Comparison of ENCODE assay signal across 22 cellular contexts in genomic region chr15:73682597-73683090, GRCh38. TPM values are rescaled to one million over a fixed set of nuclear protein-coding genes. Genes with fewer than 3 reads are reported as not detected.
DNase-seq lines count a peak whose midpoint lies in the region; ATAC-seq and TF ChIP-seq lines count a peak whose summit lies in the region.
"Had no signal": no experiment of that assay in that cellular context is flagged by ENCODE, and none has a peak within 500 bp of the region (broad histone marks: within the 10 kb centered on the region; RNA-seq: fewer than 3 reads in every experiment).

No MANE protein-coding gene starts in this region.

- H3K4me3 ChIP-seq in BLaER1 treated with 17β-estradiol and CSF1 and Interleukin-3, amounts not matched to agents 10 nM and 100 nM = no peak overlapping the region
- H3K4me3 ChIP-seq in SJCRH30 (no peak overlapping the region), gastroesophageal sphincter (no peak overlapping the region), psoas muscle (no peak overlapping the region)
- H3K4me3 ChIP-seq: left lung, sigmoid colon had no signal

- intact Hi-C loops in psoas muscle (cut with DNase I) = no loop called here

- ATAC-seq in gastroesophageal sphincter (no peak), psoas muscle (no peak)
- ATAC-seq: activated naive CD8-positive, alpha-beta T cell treated with anti-CD3 and anti-CD28 coated beads, Interleukin-2, amount 50 U/mL, for 24 hours; esophagus mucosa; left lung; Right ventricle myocardium inferior had no signal

- H3K4me2 ChIP-seq in BLaER1 treated with 17β-estradiol and CSF1 and Interleukin-3, amounts not matched to agents 10 nM and 100 nM = peak overlapping the region in 6 of 11 experiments; percentile 12 to 91 (median 76); a peak in 10 of 22 replicates

- no peaks in the 10 kb centered on the region for H3K36me3 ChIP-seq in BLaER1 treated with 17β-estradiol and CSF1 and Interleukin-3, amounts not matched to agents 10 nM and 100 nM
- no peaks in the 10 kb centered on the region for H3K36me3 ChIP-seq in SJCRH30
- no peaks in the 10 kb centered on the region for H3K36me3 ChIP-seq in gastroesophageal sphincter
- no peaks in the 10 kb centered on the region for H3K36me3 ChIP-seq in psoas muscle (ENCODE audit: insufficient read depth in 1 of 2, low read depth in 1 of 2)
- H3K36me3 ChIP-seq: brain microvascular endothelial cell, left lung, sigmoid colon had no signal

- H3K4me1 ChIP-seq in BLaER1 treated with 17β-estradiol and CSF1 and Interleukin-3, amounts not matched to agents 10 nM and 100 nM = peaks cover 17 to 95% (median 61%) of the 10 kb centered on the region in 10 experiments
- H3K4me1 ChIP-seq in SJCRH30 (peaks cover 31% of the 10 kb centered on the region), gastroesophageal sphincter (peaks cover 0 to 48% (median 23%) of the 10 kb centered on the region in 3 donors), psoas muscle (peaks cover 19% of the 10 kb centered on the region)

- no peak overlapping the region; a peak in 1 of 22 replicates for H3K27ac ChIP-seq in BLaER1 treated with 17β-estradiol and CSF1 and Interleukin-3, amounts not matched to agents 10 nM and 100 nM
- H3K27ac ChIP-seq in SJCRH30 (0 out of 2 replicates have a peak overlapping the region, but pooled peaks have one; percentile 14), gastroesophageal sphincter (peak overlapping the region in 3 of 4 donors; percentile 15 to 34 (median 27)), psoas muscle (peak overlapping the region; percentile 89)
- H3K27ac ChIP-seq: brain microvascular endothelial cell, left lung had no signal

- peaks cover 0 to 22% (median 0%) of the 10 kb centered on the region in 11 experiments; a peak in 8 of 22 replicates for H4K20me1 ChIP-seq in BLaER1 treated with 17β-estradiol and CSF1 and Interleukin-3, amounts not matched to agents 10 nM and 100 nM

- TF ChIP-seq POLR2A in gastroesophageal sphincter (IDR thresholded peaks at IDR 0.05) = no peak

- H3K27me3 ChIP-seq in BLaER1 treated with 17β-estradiol and CSF1 and Interleukin-3, amounts not matched to agents 10 nM and 100 nM = no peaks in the 10 kb centered on the region
- H3K27me3 ChIP-seq in SJCRH30 (no peaks in the 10 kb centered on the region; the same call in 1 of the 2 replicates), gastroesophageal sphincter (no peaks in the 10 kb centered on the region), psoas muscle (ENCODE audit: insufficient read depth in 3 of 3, low read length in 2 of 3) (no peaks in the 10 kb centered on the region)
- H3K27me3 ChIP-seq: brain microvascular endothelial cell, sigmoid colon had no signal

- no peaks in the 10 kb centered on the region for H3K9me3 ChIP-seq in BLaER1 treated with 17β-estradiol and CSF1 and Interleukin-3, amounts not matched to agents 10 nM and 100 nM (replicated peaks in 1 of 11)
- H3K9me3 ChIP-seq in SJCRH30 (replicated peaks) = no peaks in the 10 kb centered on the region
- H3K9me3 ChIP-seq in gastroesophageal sphincter = no peaks in the 10 kb centered on the region
- H3K9me3 ChIP-seq in psoas muscle = no peaks in the 10 kb centered on the region
- H3K9me3 ChIP-seq: left lung, sigmoid colon had no signal

- peak; percentile 46 to 58 for DNase-seq in SJCRH30
- no peak for DNase-seq in psoas muscle
- no peak for DNase-seq in HuH-7.5 (ENCODE audit: low spot score)
- no peak for DNase-seq in amygdala (lab: John Stamatoyannopoulos, UW)
- DNase-seq in NCI-H1930 (lab: John Stamatoyannopoulos, UW) = no peak
- DNase-seq: activated CD4-positive, alpha-beta T cell treated with anti-CD3 and anti-CD28 coated beads, Interleukin-2, amount 50 U/mL, for 4 hours; activated CD4-positive, CD25-positive, alpha-beta regulatory T cell; activated effector memory CD4-positive, alpha-beta T cell treated with anti-CD3 and anti-CD28 coated beads, Interleukin-2, amount 50 U/mL, for 16 hours; activated naive CD8-positive, alpha-beta T cell treated with anti-CD3 and anti-CD28 coated beads, Interleukin-2, amount 50 U/mL, for 24 hours; effector CD4-positive, alpha-beta T cell; hippocampal formation; left lung; NCI-H1417; NCI-H2081 treated with DMSO at 0.1 percent for 48 hours; NCI-H82; sigmoid colon; SW 1271 had no signal

- 87% methylated on average over 3 of the region's 14 CpGs; no CpG with 5 or more reads in 1 of the 2 donors for WGBS in gastroesophageal sphincter (ENCODE audit: low coverage in 1 of 2), 2 donors
- WGBS in psoas muscle, 3 donors = 59 to 69% (median 62%) methylated on average over 14 of the region's 14 CpGs

- H3K9ac ChIP-seq in BLaER1 treated with 17β-estradiol and CSF1 and Interleukin-3, amounts not matched to agents 10 nM and 100 nM = no peak overlapping the region

- no peak for TF ChIP-seq EP300 in gastroesophageal sphincter (IDR thresholded peaks at IDR 0.05)

- TF ChIP-seq CTCF in gastroesophageal sphincter (IDR thresholded peaks at IDR 0.05) = no peak
- no peak for TF ChIP-seq CTCF in psoas muscle (IDR thresholded peaks at IDR 0.05)

RNA-seq across cellular contexts. Expression of gene CD276, which starts 1.5 kb away (rescaled TPM):
- 87.3 and 92.9 TPM in 2 replicates for total RNA-seq in SJCRH30 (2014; rRNA removed; shearing (Covaris generic))
- 10 to 100 TPM; 34.7 to 61.5 (median 48.0) TPM for total RNA-seq in gastroesophageal sphincter
- 1 to 10 TPM; 7.5 to 8.9 (median 8.9) TPM for total RNA-seq in psoas muscle
- 10 to 100 TPM in 1 of 3 donors, 1 to 10 TPM in 2; 7.3 to 15.0 (median 7.7) TPM for polyA plus RNA-seq in psoas muscle

RNA-seq across cellular contexts. Expression of gene NPTN, which starts 49.5 kb away (rescaled TPM):
- 90.4 and 92.5 TPM in 2 replicates for total RNA-seq in SJCRH30 (2014; rRNA removed; shearing (Covaris generic))
- total RNA-seq in gastroesophageal sphincter (100 to 1,000 TPM; 261 to 338 (median 333) TPM), psoas muscle (10 to 100 TPM; 28.8 to 40.8 (median 32.6) TPM)
- polyA plus RNA-seq in psoas muscle = 10 to 100 TPM; 26.3 to 41.1 (median 32.1) TPM

Comparison
In these comparisons a context has a peak if more than half of its experiments do, and no peak if none do; other contexts are left out.
1. H3K27ac ChIP-seq: peak in SJCRH30 (single experiment), gastroesophageal sphincter (3 of 4) and psoas muscle (single experiment); none in BLaER1 treated with 17β-estradiol and CSF1 and Interleukin-3, amounts not matched to agents 10 nM and 100 nM (0 of 11).
2. DNase-seq: peak in SJCRH30 (2 of 2); none in psoas muscle (0 of 2), HuH-7.5 (single experiment), amygdala (0 of 56) and NCI-H1930 (0 of 2).